Comparison of ENCODE assay signal across 1 cellular context in the genomic region with DNA sequence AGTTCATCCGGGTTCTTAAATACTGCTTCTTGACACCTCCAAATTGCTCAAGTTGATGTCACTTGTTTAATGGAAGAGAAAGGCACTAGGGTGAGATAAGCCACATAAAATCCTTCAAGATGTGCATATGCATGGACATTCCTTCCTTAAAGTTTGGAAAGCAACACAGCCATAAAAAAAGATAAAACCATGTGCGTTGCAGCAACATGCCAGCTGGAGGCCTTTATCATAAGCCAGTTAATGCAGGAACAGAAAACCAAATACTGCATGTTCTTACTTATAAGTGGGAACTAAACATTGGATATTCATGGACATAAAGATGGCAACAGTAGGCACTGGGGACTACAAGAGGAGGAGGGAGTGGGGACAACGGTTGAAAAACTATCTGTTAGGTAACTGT.
TF ChIP-seq lines count a peak whose summit lies in the region.

No MANE protein-coding gene starts in this region.

TF ChIP-seq in GM12878, 131 proteins besides CTCF, POLR2A, EP300 and RAD21 (continued from another document):
- TF ChIP-seq SMARCA5 (IDR thresholded peaks at IDR 0.05) (no peak), TCF7 (IDR thresholded peaks at IDR 0.05; ENCODE audit: borderline replicate concordance) (no peak), ESRRA (IDR thresholded peaks at IDR 0.05; ENCODE audit: low read length) (no peak), SREBF1 (IDR thresholded peaks at IDR 0.05; ENCODE audit: low read length) (no peak), ASH2L (IDR thresholded peaks at IDR 0.05; ENCODE audit: borderline replicate concordance, low read depth) (no peak), ZBTB40 (IDR thresholded peaks at IDR 0.05; ENCODE audit: borderline replicate concordance) (no peak), PKNOX1 (IDR thresholded peaks at IDR 0.05) (no peak), ZNF274 (IDR thresholded peaks at IDR 0.05; ENCODE audit: insufficient read depth, insufficient read length) (no peak)
- TF ChIP-seq, protein P1, sequence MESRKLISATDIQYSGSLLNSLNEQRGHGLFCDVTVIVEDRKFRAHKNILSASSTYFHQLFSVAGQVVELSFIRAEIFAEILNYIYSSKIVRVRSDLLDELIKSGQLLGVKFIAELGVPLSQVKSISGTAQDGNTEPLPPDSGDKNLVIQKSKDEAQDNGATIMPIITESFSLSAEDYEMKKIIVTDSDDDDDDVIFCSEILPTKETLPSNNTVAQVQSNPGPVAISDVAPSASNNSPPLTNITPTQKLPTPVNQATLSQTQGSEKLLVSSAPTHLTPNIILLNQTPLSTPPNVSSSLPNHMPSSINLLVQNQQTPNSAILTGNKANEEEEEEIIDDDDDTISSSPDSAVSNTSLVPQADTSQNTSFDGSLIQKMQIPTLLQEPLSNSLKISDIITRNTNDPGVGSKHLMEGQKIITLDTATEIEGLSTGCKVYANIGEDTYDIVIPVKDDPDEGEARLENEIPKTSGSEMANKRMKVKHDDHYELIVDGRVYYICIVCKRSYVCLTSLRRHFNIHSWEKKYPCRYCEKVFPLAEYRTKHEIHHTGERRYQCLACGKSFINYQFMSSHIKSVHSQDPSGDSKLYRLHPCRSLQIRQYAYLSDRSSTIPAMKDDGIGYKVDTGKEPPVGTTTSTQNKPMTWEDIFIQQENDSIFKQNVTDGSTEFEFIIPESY (IDR thresholded peaks at IDR 0.05) = no peak
